In genomic region chr7:35878356-35878755, GRCh38 we compare ENCODE assay signal across 1 cellular context.
TF ChIP-seq lines count a peak whose summit lies in the region.

No MANE protein-coding gene starts in this region.

TF ChIP-seq in IMR-90, 13 proteins besides CTCF, POLR2A, EP300 and RAD21:
- no peak for TF ChIP-seq ELK1 (IDR thresholded peaks at IDR 0.05; ENCODE audit: borderline replicate concordance, low read depth, low read length)
- TF ChIP-seq USF2 (IDR thresholded peaks at IDR 0.05; ENCODE audit: low read depth, low read length): no peak
- TF ChIP-seq MAZ (IDR thresholded peaks at IDR 0.05; ENCODE audit: borderline replicate concordance, low read depth, low read length): no peak
- TF ChIP-seq CEBPB (IDR thresholded peaks at IDR 0.05; ENCODE audit: low read depth, low read length): no peak
- TF ChIP-seq MXI1 (IDR thresholded peaks at IDR 0.05; ENCODE audit: borderline replicate concordance, low read depth, low read length): no peak
- no peak for TF ChIP-seq RCOR1 (IDR thresholded peaks at IDR 0.05; ENCODE audit: insufficient replicate concordance, low read length)
- no peak for TF ChIP-seq CHD1 (IDR thresholded peaks at IDR 0.05; ENCODE audit: low read depth, low read length)
- no peak for TF ChIP-seq SMC3 (IDR thresholded peaks at IDR 0.05; ENCODE audit: low read depth, low read length)
- no peak for TF ChIP-seq MAFK (IDR thresholded peaks at IDR 0.05; ENCODE audit: low read depth, low read length)
- TF ChIP-seq RFX5 (IDR thresholded peaks at IDR 0.05; ENCODE audit: low read depth, low read length): no peak
- no peak for TF ChIP-seq FOS (IDR thresholded peaks at IDR 0.05; ENCODE audit: low read depth, low read length)
- no peak for TF ChIP-seq NFE2L2 (IDR thresholded peaks at IDR 0.05; ENCODE audit: low read depth, low read length)
- no peak for TF ChIP-seq BHLHE40 (IDR thresholded peaks at IDR 0.05; ENCODE audit: low read depth, low read length)
